8 cellular contexts compared by ENCODE assay signal in the genomic region with DNA sequence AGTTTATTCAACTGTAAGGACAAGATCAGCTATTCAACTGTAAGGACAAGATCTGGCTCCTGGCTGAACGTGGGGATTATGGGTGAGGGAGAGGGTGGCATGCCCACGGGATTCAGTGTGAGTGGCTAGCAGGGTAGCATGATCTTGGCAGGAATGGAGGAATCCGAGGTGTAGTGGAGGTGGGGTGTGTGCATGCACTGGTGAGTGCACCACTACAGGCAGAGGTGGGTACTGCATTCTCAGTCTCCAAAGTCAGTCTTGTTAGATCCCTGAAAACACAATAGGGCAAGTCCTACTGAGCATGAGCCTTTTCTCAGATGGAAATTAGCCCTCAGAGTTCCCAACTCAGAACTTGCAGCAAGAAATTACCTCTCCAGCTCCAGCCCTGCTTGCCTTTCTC. TPM values are rescaled to one million over a fixed set of nuclear protein-coding genes. Genes with fewer than 3 reads are reported as not detected.
DNase-seq lines count a peak whose midpoint lies in the region; ATAC-seq and TF ChIP-seq lines count a peak whose summit lies in the region.

No MANE protein-coding gene starts in this region.

- in situ Hi-C loops in KBM-7 (cut with MboI; ENCODE audit: low pct_unique_long_range_greater_than_20kb, low sequenced_read_pairs) = no loop called here

- POLR2A ChIA-PET in Caco-2 (lab: Charles Lee) = no interaction called here

- no peak overlapping the region for H3K27ac ChIP-seq in left lung

- no peaks in the 10 kb centered on the region for H3K4me1 ChIP-seq in Caco-2
- no peaks in the 10 kb centered on the region for H3K4me1 ChIP-seq in left lung

- H3K27me3 ChIP-seq in Caco-2 (replicated peaks; ENCODE audit: control insufficient read depth, insufficient read depth, low read length) (no peaks in the 10 kb centered on the region; the same call in 1 of the 2 replicates), left lung (peaks cover 0 to 50% of the 10 kb centered on the region in 2 donors)

- DNase-seq in Caco-2 (peak; percentile 50 to 55), KBM-7 (peak; percentile 55), activated T-cell treated with anti-CD3 and anti-CD28 coated beads for 4 hours (peak; percentile 11), left lung (no peak), T-helper 9 cell (no peak), NCI-H524 treated with DMSO at 0.1 percent for 48 hours (lab: John Stamatoyannopoulos, UW) (no peak), hypothalamus (lab: John Stamatoyannopoulos, UW) (no peak)

- H3K36me3 ChIP-seq in Caco-2 (ENCODE audit: control insufficient read depth, insufficient read depth, low read length) (no peaks in the 10 kb centered on the region), left lung (no peaks in the 10 kb centered on the region)

- H3K4me1 Mint-ChIP-seq in Caco-2 (ENCODE audit: low read depth, unreplicated experiment) = no peaks in the 10 kb centered on the region

- H3K9me3 ChIP-seq in Caco-2 (no peaks in the 10 kb centered on the region), left lung (no peaks in the 10 kb centered on the region)

- no peak overlapping the region for H3K4me3 Mint-ChIP-seq in Caco-2 (ENCODE audit: unreplicated experiment)

- H3K27me3 Mint-ChIP-seq in Caco-2 (ENCODE audit: insufficient read depth, unreplicated experiment) = peaks cover 20% of the 10 kb centered on the region

- intact Hi-C loops in Caco-2 (cut with micrococcal nuclease; ENCODE audit: unreplicated experiment) = no loop called here
- intact Hi-C loops in left lung (cut with DNase I) = no loop called here

- H3K4me3 ChIP-seq in Caco-2 (ENCODE audit: low read depth, low read length) (no peak overlapping the region), left lung (no peak overlapping the region)

- TF ChIP-seq CTCF in Caco-2 (IDR thresholded peaks at IDR 0.05; ENCODE audit: insufficient read depth in 1 of 2, low read depth in 1 of 2, low read length in 1 of 2, severe bottlenecking in 1 of 2, unreplicated experiment in 1 of 2) (peak; percentile 38 to 70), left lung (IDR thresholded peaks at IDR 0.05) (peak; percentile 25 to 39)

- no peaks in the 10 kb centered on the region for H3K36me3 Mint-ChIP-seq in Caco-2 (ENCODE audit: insufficient read depth, unreplicated experiment)

- CTCF ChIA-PET in Caco-2 (lab: Charles Lee) = no interaction called here

- BruUV-seq in Caco-2 (replicated peaks; lab: Mats Ljungman, UMichigan) = no TSS peak

- no peaks in the 10 kb centered on the region for H3K9me3 Mint-ChIP-seq in Caco-2 (ENCODE audit: unreplicated experiment)

- ATAC-seq in GM19468 (IDR thresholded peaks at IDR 0.05; ENCODE audit: extremely low read depth, unreplicated experiment) (peak; percentile 56), left lung (peak; percentile 49)

- H3K27ac Mint-ChIP-seq in Caco-2 (ENCODE audit: unreplicated experiment) = no peak overlapping the region

RNA-seq across cellular contexts. Expression of a gene that starts 32.2 kb away (rescaled TPM):
- total RNA-seq in Caco-2 (2022) (not detected in 2 replicates), left lung (not detected)

RNA-seq across cellular contexts. Expression of a gene that starts 45.7 kb away (rescaled TPM):
- total RNA-seq in Caco-2 (2022) (not detected in 2 replicates), left lung (not detected)

Comparison
In these comparisons a context has a peak if more than half of its experiments do, and no peak if none do; other contexts are left out.
1. DNase-seq: peak in Caco-2 (2 of 2), KBM-7 (single experiment) and activated T-cell treated with anti-CD3 and anti-CD28 coated beads for 4 hours (single experiment); none in left lung (0 of 2), T-helper 9 cell (single experiment), NCI-H524 treated with DMSO at 0.1 percent for 48 hours (single experiment) and hypothalamus (0 of 51).